ENCODE assay signal across 26 cellular contexts in genomic region chr20:34242879-34243278, GRCh38. TPM values are rescaled to one million over a fixed set of nuclear protein-coding genes. Genes with fewer than 3 reads are reported as not detected.
"Had no signal": no experiment of that assay in that cellular context is flagged by ENCODE, and none has a peak within 500 bp of the region (broad histone marks: within the 10 kb centered on the region; RNA-seq: fewer than 3 reads in every experiment).

No MANE protein-coding gene starts in this region.

- H3K4me1 Mint-ChIP-seq: activated T-helper 17 cell treated with anti-CD3 and anti-CD28 coated beads, Interleukin-2, amount 50 U/mL, for 72 hours had no signal

- H3K4me3 ChIP-seq: PC-9 had no signal

- H3K27ac ChIP-seq: PC-9, VCaP had no signal

- H3K4me3 Mint-ChIP-seq: activated CD4-positive, alpha-beta memory T cell treated with anti-CD3 and anti-CD28 coated beads for 36 hours; activated CD4-positive, alpha-beta T cell treated with anti-CD3 and anti-CD28 coated beads, Interleukin-2, amount 10 ng/mL, durations not matched to agents 7 days and 5 days; activated naive CD4-positive, alpha-beta T cell treated with anti-CD3 and anti-CD28 coated beads for 36 hours; activated naive CD8-positive, alpha-beta T cell; activated T-helper 17 cell treated with anti-CD3 and anti-CD28 coated beads, Interleukin-2, amount 50 U/mL, for 72 hours had no signal

- H3K9ac ChIP-seq: SK-N-SH had no signal

- DNase-seq: activated CD4-positive, alpha-beta memory T cell treated with anti-CD3 and anti-CD28 coated beads for 36 hours; activated CD4-positive, alpha-beta T cell treated with anti-CD3 and anti-CD28 coated beads, Interleukin-2, amount 10 ng/mL, durations not matched to agents 7 days and 5 days; activated CD4-positive, CD25-positive, alpha-beta regulatory T cell; activated CD8-positive, alpha-beta memory T cell treated with anti-CD3 and anti-CD28 coated beads for 24 hours; activated gamma-delta T cell; activated naive CD4-positive, alpha-beta T cell treated with anti-CD3 and anti-CD28 coated beads for 36 hours; activated T-cell treated with anti-CD3 and anti-CD28 coated beads, Interleukin-2, amount 50 U/mL, for 48 hours; IMR-90; Kasumi-1; KBM-7; NCI-H1105 treated with DMSO at 0.1 percent for 48 hours; NCI-H1436 treated with DMSO at 0.1 percent for 48 hours; NCI-H187; NCI-H2081; NCI-H2171; NCI-H226; NK-92 treated with Interleukin-12 subunit alpha and Interleukin-12 subunit beta, amount 100 ng/mL, for 24 hours; PC-9; SK-N-SH; T-helper 1 cell had no signal

- ATAC-seq: activated T-helper 17 cell treated with anti-CD3 and anti-CD28 coated beads, Interleukin-2, amount 50 U/mL, for 72 hours had no signal

- H3K4me2 ChIP-seq: PC-9, SK-N-SH had no signal

- H3K27ac Mint-ChIP-seq: activated CD4-positive, alpha-beta memory T cell treated with anti-CD3 and anti-CD28 coated beads for 36 hours; activated CD4-positive, alpha-beta T cell treated with anti-CD3 and anti-CD28 coated beads, Interleukin-2, amount 10 ng/mL, durations not matched to agents 7 days and 5 days; activated naive CD4-positive, alpha-beta T cell treated with anti-CD3 and anti-CD28 coated beads for 36 hours; activated naive CD8-positive, alpha-beta T cell; activated T-helper 17 cell treated with anti-CD3 and anti-CD28 coated beads, Interleukin-2, amount 50 U/mL, for 72 hours had no signal

- H2AFZ ChIP-seq: PC-9 had no signal

- H3K27me3 Mint-ChIP-seq: activated naive CD8-positive, alpha-beta T cell had no signal

RNA-seq across cellular contexts. Expression of gene ASIP, which starts 1.7 kb away (rescaled TPM):
- total RNA-seq: activated CD4-positive, alpha-beta memory T cell treated with anti-CD3 and anti-CD28 coated beads for 36 hours; activated CD4-positive, alpha-beta T cell treated with anti-CD3 and anti-CD28 coated beads, Interleukin-2, amount 10 ng/mL, durations not matched to agents 7 days and 5 days; activated naive CD4-positive, alpha-beta T cell treated with anti-CD3 and anti-CD28 coated beads for 36 hours; activated T-helper 17 cell treated with anti-CD3 and anti-CD28 coated beads, Interleukin-2, amount 50 U/mL, for 72 hours; cerebellum; IMR-90; NCI-H460; PC-9; T-helper 2 cell treated with Interferon-gamma antibody and Interleukin-4, amounts not matched to agents 100 ng/mL and 5 ng/mL, for 36 hours had no signal
- polyA plus RNA-seq: IMR-90 had no signal
